In the genomic region with DNA sequence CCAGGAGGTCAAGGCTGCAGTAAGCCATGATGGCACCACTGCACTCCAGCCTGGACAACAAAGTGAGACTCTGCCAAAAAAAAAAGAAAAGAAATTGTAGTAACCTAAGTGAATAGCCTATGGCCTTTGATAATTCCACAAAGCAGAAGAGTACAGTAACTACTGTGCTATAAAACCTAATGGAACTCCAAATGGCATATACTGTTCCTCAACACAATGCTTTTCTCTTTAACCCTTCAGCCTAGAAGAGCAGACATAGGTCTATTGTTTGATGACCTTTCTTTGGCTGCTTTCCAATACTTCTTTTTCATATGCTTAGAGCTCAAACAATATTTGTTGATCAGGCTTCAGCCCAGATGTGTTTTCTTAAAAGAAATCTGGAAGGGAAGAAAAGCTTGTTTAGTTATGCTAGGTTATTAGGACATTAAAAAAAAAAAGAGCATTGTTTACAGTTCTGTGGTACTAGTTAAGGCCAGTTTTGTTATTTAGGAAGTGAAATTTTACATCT, we compare ENCODE assay signal across 15 cellular contexts.
DNase-seq lines count a peak whose midpoint lies in the region; ATAC-seq and TF ChIP-seq lines count a peak whose summit lies in the region.
"Had no signal": no experiment of that assay in that cellular context is flagged by ENCODE, and none has a peak within 500 bp of the region (broad histone marks: within the 10 kb centered on the region; RNA-seq: fewer than 3 reads in every experiment).

No MANE protein-coding gene starts in this region.

- no peak overlapping the region for H3K4me3 ChIP-seq in IMR-90 (ENCODE audit: insufficient read depth, low read depth, low read length)
- H3K4me3 ChIP-seq in mucosa of descending colon, result no peak overlapping the region
- H3K4me3 ChIP-seq: esophagus squamous epithelium, stomach, uterus had no signal

- intact Hi-C loops in IMR-90 (cut with micrococcal nuclease) (no loop called here), mucosa of descending colon (cut with DNase I, micrococcal nuclease) (no loop called here)

- H2AK5ac ChIP-seq in IMR-90 (ENCODE audit: low read depth, low read length), result no peak overlapping the region

- no peak overlapping the region for H3K4ac ChIP-seq in IMR-90 (ENCODE audit: low read depth, low read length)

- H4K8ac ChIP-seq in IMR-90 (ENCODE audit: low read depth in 2 of 2, low read length in 2 of 2), result no peak overlapping the region

- dilution Hi-C loops in IMR-90 (cut with HindIII; ENCODE audit: low sequenced_read_pairs, unreplicated experiment), result no loop called here

- H3K27ac ChIP-seq in IMR-90 (ENCODE audit: insufficient read depth, low read length), result no peak overlapping the region; the same call in 1 of the 2 replicates
- H3K27ac ChIP-seq: esophagus squamous epithelium, stomach, uterus, WERI-Rb-1 had no signal

- no peak for TF ChIP-seq CTCF in IMR-90 (conservative IDR thresholded peaks at IDR 0.05; ENCODE audit: low read depth, low read length)
- TF ChIP-seq CTCF in mucosa of descending colon (IDR thresholded peaks at IDR 0.05), result no peak
- TF ChIP-seq CTCF in endothelial cell (IDR thresholded peaks at IDR 0.05; ENCODE audit: unreplicated experiment), result no peak

- no peak overlapping the region for H2AK9ac ChIP-seq in IMR-90 (replicated peaks; ENCODE audit: low read depth, low read length, poor library complexity)

- H3K23ac ChIP-seq in IMR-90 (ENCODE audit: low read depth, low read length), result no peak overlapping the region

- H3K27me3 Mint-ChIP-seq in endothelial cell (ENCODE audit: unreplicated experiment), result no peaks in the 10 kb centered on the region

- H2AFZ ChIP-seq in IMR-90 (replicated peaks; ENCODE audit: low read length, poor library complexity), result no peak overlapping the region

- H3K14ac ChIP-seq in IMR-90 (replicated peaks; ENCODE audit: low read depth, low read length), result no peak overlapping the region

- POLR2A ChIA-PET in IMR-90 (lab: Charles Lee; ENCODE audit: unreplicated experiment), result no interaction called here

- CTCF ChIA-PET in IMR-90 (lab: Yijun Ruan, JAX), result no interaction called here

- in situ Hi-C loops in IMR-90 (cut with MboI; ENCODE audit: low sequenced_read_pairs), result no loop called here

- H3K36me3 Mint-ChIP-seq in endothelial cell (ENCODE audit: low read depth, unreplicated experiment), result no peaks in the 10 kb centered on the region

- H4K20me1 ChIP-seq in IMR-90 (ENCODE audit: insufficient read depth, low read length), result no peaks in the 10 kb centered on the region

- H3K79me1 ChIP-seq in IMR-90 (ENCODE audit: low read depth in 1 of 2, low read length in 2 of 2), result no peaks in the 10 kb centered on the region

- no peak overlapping the region for H3K4me2 ChIP-seq in IMR-90 (ENCODE audit: low read depth, low read length)

- peaks cover 7% of the 10 kb centered on the region; the same call in 1 of the 2 replicates for H3K9me1 ChIP-seq in IMR-90 (ENCODE audit: insufficient read depth, low read length)

- no peak overlapping the region for H3K9ac ChIP-seq in IMR-90 (ENCODE audit: low read depth, low read length)

- TF ChIP-seq RAD21 in IMR-90 (IDR thresholded peaks at IDR 0.05; ENCODE audit: low read length), result no peak

- H3K36me3 ChIP-seq in IMR-90 (ENCODE audit: control insufficient read depth, insufficient read depth, low read length) (peaks cover 17% of the 10 kb centered on the region), mucosa of descending colon (ENCODE audit: low read depth) (no peaks in the 10 kb centered on the region)
- H3K36me3 ChIP-seq: BE2C, uterus, WERI-Rb-1 had no signal

- no peak overlapping the region; the same call in 1 of the 2 replicates for H3K18ac ChIP-seq in IMR-90 (ENCODE audit: low read depth, low read length)

- no peaks in the 10 kb centered on the region for H3K27me3 ChIP-seq in IMR-90 (ENCODE audit: control insufficient read depth, insufficient read depth, low read length)
- H3K27me3 ChIP-seq: BE2C, esophagus squamous epithelium, stomach, uterus had no signal

- no peak overlapping the region for H2BK20ac ChIP-seq in IMR-90 (ENCODE audit: low read depth, low read length)

- no peak overlapping the region for H2BK15ac ChIP-seq in IMR-90 (ENCODE audit: low read depth, low read length)

- H2BK120ac ChIP-seq in IMR-90 (ENCODE audit: low read depth, low read length), result 0 out of 2 replicates have a peak overlapping the region, but pooled peaks have one; percentile 6

- no peak overlapping the region for H4K5ac ChIP-seq in IMR-90 (ENCODE audit: low read depth, low read length)

- no peak overlapping the region for H3K56ac ChIP-seq in IMR-90 (ENCODE audit: extremely low read depth, insufficient read depth, low read length)

- no peak overlapping the region for H4K91ac ChIP-seq in IMR-90 (ENCODE audit: insufficient read depth, low read depth, low read length)

- no peak overlapping the region for H3K4me3 Mint-ChIP-seq in endothelial cell (ENCODE audit: unreplicated experiment)

- ATAC-seq in IMR-90 (ENCODE audit: low read depth) (no peak), mucosa of descending colon (peak; percentile 41)

- H3K27ac Mint-ChIP-seq in endothelial cell (ENCODE audit: unreplicated experiment), result no peak overlapping the region

- no peaks in the 10 kb centered on the region for H3K4me1 Mint-ChIP-seq in endothelial cell (ENCODE audit: unreplicated experiment)

- H3K9me3 Mint-ChIP-seq in endothelial cell (ENCODE audit: unreplicated experiment), result no peaks in the 10 kb centered on the region

- DNase-seq in IMR-90, result no peak
- peak; percentile 94 for DNase-seq in NCI-H2029 treated with DMSO at 0.1 percent for 48 hours (lab: John Stamatoyannopoulos, UW)
- DNase-seq in NCI-H82 treated with DMSO at 0.1 percent for 48 hours (lab: John Stamatoyannopoulos, UW; ENCODE audit: unreplicated experiment), result peak; percentile 73
- DNase-seq in mucosa of descending colon, result no peak
- no peak for DNase-seq in endothelial cell (ENCODE audit: low spot score)
- DNase-seq in HK-2 (ENCODE audit: unreplicated experiment), result no peak
- no peak for DNase-seq in SK-N-DZ (ENCODE audit: low spot score)
- DNase-seq: activated gamma-delta T cell, cortex of kidney, esophagus squamous epithelium, posterior cingulate gyrus, stomach, uterus had no signal

- H3K9me3 ChIP-seq in IMR-90 (ENCODE audit: control insufficient read depth, insufficient read depth, low read length), result no peaks in the 10 kb centered on the region
- no peaks in the 10 kb centered on the region for H3K9me3 ChIP-seq in mucosa of descending colon
- H3K9me3 ChIP-seq: BE2C, esophagus squamous epithelium, stomach, uterus had no signal

- BruUV-seq in IMR-90 (replicated peaks; lab: Mats Ljungman, UMichigan), result no TSS peak

- no peak overlapping the region for H2BK5ac ChIP-seq in IMR-90 (ENCODE audit: low read depth, low read length, poor library complexity, severe bottlenecking)

- TF ChIP-seq POLR2A in IMR-90 (IDR thresholded peaks at IDR 0.05; ENCODE audit: low read depth, low read length), result no peak

- peaks cover 2% of the 10 kb centered on the region; the same call in 1 of the 2 replicates for H3K4me1 ChIP-seq in IMR-90 (ENCODE audit: control insufficient read depth, insufficient read depth, low read length)
- peaks cover 6% of the 10 kb centered on the region for H3K4me1 ChIP-seq in mucosa of descending colon (ENCODE audit: low read depth)
- H3K4me1 ChIP-seq: uterus had no signal

TF ChIP-seq in IMR-90, 13 proteins besides CTCF, POLR2A, EP300 and RAD21:
- no peak for TF ChIP-seq SMC3 (IDR thresholded peaks at IDR 0.05; ENCODE audit: low read depth, low read length)
- no peak for TF ChIP-seq NFE2L2 (IDR thresholded peaks at IDR 0.05; ENCODE audit: low read depth, low read length)
- TF ChIP-seq RCOR1 (IDR thresholded peaks at IDR 0.05; ENCODE audit: insufficient replicate concordance, low read length), result no peak
- TF ChIP-seq, protein P1, sequence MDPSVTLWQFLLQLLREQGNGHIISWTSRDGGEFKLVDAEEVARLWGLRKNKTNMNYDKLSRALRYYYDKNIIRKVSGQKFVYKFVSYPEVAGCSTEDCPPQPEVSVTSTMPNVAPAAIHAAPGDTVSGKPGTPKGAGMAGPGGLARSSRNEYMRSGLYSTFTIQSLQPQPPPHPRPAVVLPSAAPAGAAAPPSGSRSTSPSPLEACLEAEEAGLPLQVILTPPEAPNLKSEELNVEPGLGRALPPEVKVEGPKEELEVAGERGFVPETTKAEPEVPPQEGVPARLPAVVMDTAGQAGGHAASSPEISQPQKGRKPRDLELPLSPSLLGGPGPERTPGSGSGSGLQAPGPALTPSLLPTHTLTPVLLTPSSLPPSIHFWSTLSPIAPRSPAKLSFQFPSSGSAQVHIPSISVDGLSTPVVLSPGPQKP (IDR thresholded peaks at IDR 0.05; ENCODE audit: borderline replicate concordance, low read depth, low read length), result no peak
- no peak for TF ChIP-seq MAZ (IDR thresholded peaks at IDR 0.05; ENCODE audit: borderline replicate concordance, low read depth, low read length)
- no peak for TF ChIP-seq CEBPB (IDR thresholded peaks at IDR 0.05; ENCODE audit: low read depth, low read length)
- no peak for TF ChIP-seq MXI1 (IDR thresholded peaks at IDR 0.05; ENCODE audit: borderline replicate concordance, low read depth, low read length)
- no peak for TF ChIP-seq MAFK (IDR thresholded peaks at IDR 0.05; ENCODE audit: low read depth, low read length)
- TF ChIP-seq FOS (IDR thresholded peaks at IDR 0.05; ENCODE audit: low read depth, low read length), result no peak
- no peak for TF ChIP-seq CHD1 (IDR thresholded peaks at IDR 0.05; ENCODE audit: low read depth, low read length)

Comparison
In these comparisons a context has a peak if more than half of its experiments do, and no peak if none do; other contexts are left out.
1. DNase-seq: peak in NCI-H2029 treated with DMSO at 0.1 percent for 48 hours (single experiment) and NCI-H82 treated with DMSO at 0.1 percent for 48 hours (single experiment); none in IMR-90 (single experiment), mucosa of descending colon (0 of 3), endothelial cell (single experiment), HK-2 (single experiment) and SK-N-DZ (single experiment).